16 cellular contexts compared by ENCODE assay signal in genomic region chr11:86969258-86969657, GRCh38. TPM values are rescaled to one million over a fixed set of nuclear protein-coding genes. Genes with fewer than 3 reads are reported as not detected.
DNase-seq lines count a peak whose midpoint lies in the region; ATAC-seq, FAIRE-seq and TF ChIP-seq lines count a peak whose summit lies in the region.
"Had no signal": no experiment of that assay in that cellular context is flagged by ENCODE, and none has a peak within 500 bp of the region (broad histone marks: within the 10 kb centered on the region; RNA-seq: fewer than 3 reads in every experiment).

No MANE protein-coding gene starts in this region.

- ATAC-seq in Panc1 (peak; percentile 17; the same call in 1 of the 2 replicates), SK-N-SH treated with all-trans-retinoic acid at 6 μM for 48 hours (no peak)
- ATAC-seq: GM12878 had no signal

- H3K79me2 ChIP-seq in H1 (ENCODE audit: control insufficient read depth in 1 of 2, insufficient read depth in 2 of 2, low read length in 2 of 2) (no peaks in the 10 kb centered on the region), osteoblast (ENCODE audit: insufficient read depth, low read length) (no peaks in the 10 kb centered on the region)

- H4K8ac ChIP-seq in H1 (ENCODE audit: extremely low read depth, insufficient read depth, low read length) = no peak overlapping the region

- H2BK120ac ChIP-seq in H1 (replicated peaks; ENCODE audit: low read depth, low read length) = no peak overlapping the region

- H2BK5ac ChIP-seq in H1 (ENCODE audit: low read depth, low read length) = no peak overlapping the region

- TF ChIP-seq RAD21 in H1 (IDR thresholded peaks at IDR 0.05 in 1 of 2, conservative IDR thresholded peaks at IDR 0.05 in 1 of 2; ENCODE audit: low read depth in 2 of 2, low read length in 2 of 2) = no peak

- H3K9me3 ChIP-seq in Panc1 (ENCODE audit: control insufficient read depth, insufficient read depth, low read depth, low read length) (peaks cover 7% of the 10 kb centered on the region; the same call in 1 of the 2 replicates), H1 (ENCODE audit: insufficient read depth in 2 of 2, low read depth in 1 of 2, low read length in 1 of 2) (no peaks in the 10 kb centered on the region), mesodermal cell (ENCODE audit: control insufficient read depth, low read length) (peaks cover 9% of the 10 kb centered on the region), osteoblast (ENCODE audit: low read depth, low read length) (no peaks in the 10 kb centered on the region)

- H3K14ac ChIP-seq in H1 (ENCODE audit: insufficient read length) = no peak overlapping the region

- H3K36me3 ChIP-seq in Panc1 (ENCODE audit: control insufficient read depth, insufficient read depth, low read length) = no peaks in the 10 kb centered on the region
- H3K36me3 ChIP-seq in H1 (ENCODE audit: control insufficient read depth in 2 of 4, insufficient read depth in 4 of 4, low read length in 3 of 4) = no peaks in the 10 kb centered on the region
- no peaks in the 10 kb centered on the region for H3K36me3 ChIP-seq in mesodermal cell (ENCODE audit: control insufficient read depth, insufficient read depth, low read length)
- no peaks in the 10 kb centered on the region for H3K36me3 ChIP-seq in osteoblast (ENCODE audit: insufficient read depth, low read length)
- H3K36me3 ChIP-seq: BLaER1 treated with 17β-estradiol and CSF1 and Interleukin-3, amounts not matched to agents 10 nM and 100 nM had no signal

- TF ChIP-seq POLR2A in H1 (IDR thresholded peaks at IDR 0.05; ENCODE audit: control extremely low read depth in 1 of 2, low read depth in 2 of 2, low read length in 2 of 2) = no peak

- BruUV-seq in Panc1 (replicated peaks; lab: Mats Ljungman, UMichigan) = no TSS peak

- TF ChIP-seq CTCF in Panc1 (IDR thresholded peaks at IDR 0.05) (no peak), H1 (IDR thresholded peaks at IDR 0.05; ENCODE audit: control extremely low read depth in 1 of 3, insufficient read depth in 1 of 3, low read depth in 1 of 3, low read length in 3 of 3) (no peak), osteoblast (IDR thresholded peaks at IDR 0.05; ENCODE audit: extremely low read depth, low read depth, low read length) (no peak)

- H4K5ac ChIP-seq in H1 (ENCODE audit: insufficient read length, low read depth, low read length) = no peak overlapping the region

- no peak overlapping the region for H2BK12ac ChIP-seq in H1 (ENCODE audit: low read depth, low read length)

- no peak overlapping the region for H3K23ac ChIP-seq in H1 (ENCODE audit: insufficient read length)

- TF ChIP-seq EP300 in H1 (IDR thresholded peaks at IDR 0.05; ENCODE audit: borderline replicate concordance in 1 of 2, low read depth in 2 of 2, low read length in 2 of 2) = no peak

- DNase-seq in Panc1 (ENCODE audit: low read depth, low spot score) = no peak
- DNase-seq in H1 (ENCODE audit: low read depth in 1 of 2, low spot score in 2 of 2) = no peak
- DNase-seq in osteoblast (ENCODE audit: insufficient read length, low spot score, missing footprints) = peak; percentile 15
- no peak for DNase-seq in DMS53 (lab: John Stamatoyannopoulos, UW)
- DNase-seq in ecto neural progenitor cell (ENCODE audit: low spot score) = no peak
- DNase-seq: ACHN; CD4-positive, CD25-positive, alpha-beta regulatory T cell; DMS 273 treated with DMSO at 0.1 percent for 48 hours; DMS79; GM23248; H7 had no signal

- no peak overlapping the region for H3K9ac ChIP-seq in H1 (replicated peaks in 1 of 4; ENCODE audit: extremely low read depth in 1 of 4, low read depth in 3 of 4, low read length in 3 of 4)
- H3K9ac ChIP-seq: BLaER1 treated with 17β-estradiol and CSF1 and Interleukin-3, amounts not matched to agents 10 nM and 100 nM; GM23248 had no signal

- no peak overlapping the region for H4K91ac ChIP-seq in H1 (replicated peaks; ENCODE audit: insufficient read length, low read length)

- H3K56ac ChIP-seq in H1 (replicated peaks; ENCODE audit: insufficient read length, low read depth, low read length) = no peak overlapping the region

- no peak overlapping the region for H2BK20ac ChIP-seq in H1 (ENCODE audit: low read length)

- FAIRE-seq in H1 (lab: Jason Lieb, UNC) = no peak
- FAIRE-seq: GM12878, GM18507 had no signal

- H3K4me3 ChIP-seq in Panc1 (ENCODE audit: low read depth in 2 of 2, low read length in 2 of 2) (no peak overlapping the region), H1 (ENCODE audit: extremely low read depth in 1 of 4, insufficient read depth in 2 of 4, low read depth in 3 of 4, low read length in 4 of 4) (no peak overlapping the region), mesodermal cell (ENCODE audit: extremely low read depth, insufficient read depth, low read length, poor library complexity, severe bottlenecking) (no peak overlapping the region), osteoblast (ENCODE audit: insufficient read depth, low read length) (no peak overlapping the region)
- H3K4me3 ChIP-seq: BLaER1 treated with 17β-estradiol and CSF1 and Interleukin-3, amounts not matched to agents 10 nM and 100 nM; GM12878; GM23248 had no signal

- H2BK15ac ChIP-seq in H1 (ENCODE audit: low read length) = no peak overlapping the region

- H3K27me3 ChIP-seq in Panc1 (ENCODE audit: control insufficient read depth, insufficient read depth, low read length) = no peaks in the 10 kb centered on the region
- no peaks in the 10 kb centered on the region for H3K27me3 ChIP-seq in H1 (replicated peaks in 1 of 4; ENCODE audit: control insufficient read depth in 3 of 4, extremely low read depth in 1 of 4, insufficient read depth in 3 of 4, low read length in 3 of 4)
- no peaks in the 10 kb centered on the region for H3K27me3 ChIP-seq in osteoblast (ENCODE audit: insufficient read depth, low read length)
- H3K27me3 ChIP-seq: BLaER1 treated with 17β-estradiol and CSF1 and Interleukin-3, amounts not matched to agents 10 nM and 100 nM had no signal

- no peak overlapping the region for H2AK5ac ChIP-seq in H1 (ENCODE audit: low read depth, low read length)

- intact Hi-C loops in Panc1 (cut with micrococcal nuclease; ENCODE audit: unreplicated experiment) = no loop called here

- no peak overlapping the region for H3K18ac ChIP-seq in H1 (ENCODE audit: extremely low read depth, low read length)

- H3K79me1 ChIP-seq in H1 (ENCODE audit: low read depth, low read length) = no peaks in the 10 kb centered on the region

- in situ Hi-C loops in Panc1 (cut with HindIII; ENCODE audit: low pct_unique_long_range_greater_than_20kb, low sequenced_read_pairs) = no loop called here

- no peak overlapping the region for H3K4ac ChIP-seq in H1 (replicated peaks; ENCODE audit: insufficient read length, low read depth, low read length)

- H3K23me2 ChIP-seq in H1 (ENCODE audit: low read depth, low read length) = no peaks in the 10 kb centered on the region

- H3K27ac ChIP-seq in Panc1 (ENCODE audit: low read length) = no peak overlapping the region
- no peak overlapping the region for H3K27ac ChIP-seq in H1 (ENCODE audit: low read depth, low read length)
- H3K27ac ChIP-seq in mesodermal cell (ENCODE audit: low read depth, low read length, severe bottlenecking) = peak overlapping the region; percentile 26
- H3K27ac ChIP-seq in osteoblast (ENCODE audit: low read depth, low read length) = no peak overlapping the region
- H3K27ac ChIP-seq: BLaER1 treated with 17β-estradiol and CSF1 and Interleukin-3, amounts not matched to agents 10 nM and 100 nM; GM23248 had no signal

- H3K4me2 ChIP-seq in H1 (ENCODE audit: insufficient read depth in 1 of 2, low read depth in 2 of 2, low read length in 2 of 2) (no peak overlapping the region), osteoblast (ENCODE audit: insufficient read depth, low read length) (no peak overlapping the region)
- H3K4me2 ChIP-seq: BLaER1 treated with 17β-estradiol and CSF1 and Interleukin-3, amounts not matched to agents 10 nM and 100 nM had no signal

- WGBS in H1 (ENCODE audit: extremely low coverage in 1 of 2, insufficient coverage in 1 of 2, insufficient read length in 1 of 2, insufficient replicate concordance in 2 of 2, low coverage in 1 of 2, low lambda C conversion rate in 2 of 2, missing lambda C conversion rate in 1 of 2), 2 experiments = 92% methylated on average over 1 of the region's 1 CpG; no CpG with 5 or more reads in 1 of the 2 experiments
- 100% methylated on average over 1 of the region's 1 CpG for WGBS in mesodermal cell (ENCODE audit: insufficient coverage in 2 of 2), 2 experiments

- CTCF ChIA-PET in Panc1 (lab: Charles Lee) (no interaction called here), H1 (lab: Charles Lee; ENCODE audit: partially characterized antibody) (no interaction called here)

- POLR2A ChIA-PET in Panc1 (lab: Charles Lee) = no interaction called here
- POLR2A ChIA-PET in H1 (lab: Charles Lee; ENCODE audit: partially characterized antibody) = interaction anchor here (1.4 kb wide), 1 partner anchor 14 kb away, joined by 4 read pairs; the partner anchor contains the start of gene FZD4

- H3K4me1 ChIP-seq in Panc1 (ENCODE audit: control insufficient read depth, insufficient read depth, low read length) (no peaks in the 10 kb centered on the region), H1 (replicated peaks in 1 of 4; ENCODE audit: control insufficient read depth in 3 of 4, insufficient read depth in 4 of 4, low read length in 3 of 4) (peaks cover 0 to 5% (median 0%) of the 10 kb centered on the region in 4 experiments; a peak in 2 of 7 replicates), mesodermal cell (ENCODE audit: control insufficient read depth, insufficient read depth, low read length, poor library complexity, severe bottlenecking) (peaks cover 10% of the 10 kb centered on the region), osteoblast (ENCODE audit: insufficient read depth, low read length) (no peaks in the 10 kb centered on the region)
- H3K4me1 ChIP-seq: BLaER1 treated with 17β-estradiol and CSF1 and Interleukin-3, amounts not matched to agents 10 nM and 100 nM had no signal

- H4K20me1 ChIP-seq in H1 (replicated peaks in 1 of 2; ENCODE audit: control insufficient read depth in 1 of 2, insufficient read depth in 2 of 2, low read length in 2 of 2) (no peaks in the 10 kb centered on the region), osteoblast (ENCODE audit: insufficient read depth, low read length) (no peaks in the 10 kb centered on the region)
- H4K20me1 ChIP-seq: BLaER1 treated with 17β-estradiol and CSF1 and Interleukin-3, amounts not matched to agents 10 nM and 100 nM had no signal

- H2AFZ ChIP-seq in H1 (ENCODE audit: low read length) (peak overlapping the region; percentile 66), osteoblast (ENCODE audit: low read length) (no peak overlapping the region)
- H2AFZ ChIP-seq: GM23248 had no signal

RNA-seq across cellular contexts. Expression of gene FZD4, which starts 14.1 kb away (rescaled TPM):
- total RNA-seq in Panc1 (2021; ENCODE audit: unreplicated experiment) (11.1 TPM), osteoblast (12.7 and 16.2 TPM in 2 replicates)
- 4.7 TPM for polyA plus RNA-seq in Panc1 (2012; ENCODE audit: insufficient read length)
- 6.8 and 7.1 TPM in 2 replicates for total RNA-seq in H1 (2021; fragmentation: NEBNext Ultra II Directional; extraction: Animal tissue kit (Norgen Biotek cat#: 25700))
- polyA plus RNA-seq in H1 (2011; rRNA removed) = 3.0 and 3.1 TPM in 2 replicates
- polyA plus RNA-seq in H1 (2011; cell fraction: cytosol; rRNA removed) = 3.3 TPM
- polyA plus RNA-seq in H1 (2011; cell fraction: nucleus; rRNA removed) = 2.1 TPM
- 2.5 to 3.6 TPM (median 3.0 TPM) in 4 replicates for polyA plus RNA-seq in H1 (2012, experiment 1 of 2)
- polyA plus RNA-seq in H1 (2012, experiment 2 of 2) = 0.35 TPM
- polyA plus RNA-seq in H1 (2013, experiment 1 of 2) = 6.1 TPM
- polyA plus RNA-seq in H1 (2013, experiment 2 of 2) = 6.4 TPM
- 6.1 and 6.8 TPM in 2 replicates for polyA minus RNA-seq in H1 (2011; rRNA and poly(A)+ RNA removed)
- polyA minus RNA-seq in H1 (2011; cell fraction: cytosol; rRNA and poly(A)+ RNA removed) = 3.4 TPM
- polyA minus RNA-seq in H1 (2011; cell fraction: nucleus; rRNA and poly(A)+ RNA removed) = 5.1 TPM
- polyA plus RNA-seq in mesodermal cell (2013, experiment 1 of 2) = 18.9 TPM
- polyA plus RNA-seq in mesodermal cell (2013, experiment 2 of 2) = 15.9 TPM
- total RNA-seq: CD4-positive, CD25-positive, alpha-beta regulatory T cell had no signal
- polyA plus RNA-seq: CD4-positive, CD25-positive, alpha-beta regulatory T cell had no signal
